15 cellular contexts compared by ENCODE assay signal in genomic region chr6:80186082-80186481, GRCh38.
DNase-seq lines count a peak whose midpoint lies in the region; ATAC-seq and TF ChIP-seq lines count a peak whose summit lies in the region.
"Had no signal": no experiment of that assay in that cellular context is flagged by ENCODE, and none has a peak within 500 bp of the region (broad histone marks: within the 10 kb centered on the region; RNA-seq: fewer than 3 reads in every experiment).

No MANE protein-coding gene starts in this region.

- H3K79me1 ChIP-seq in trophoblast cell (ENCODE audit: low read length) = no peaks in the 10 kb centered on the region

- no peaks in the 10 kb centered on the region for H3K36me3 ChIP-seq in trophoblast cell (ENCODE audit: control insufficient read depth in 1 of 2, insufficient read depth in 2 of 2, low read length in 2 of 2)

- no peak overlapping the region for H2BK12ac ChIP-seq in trophoblast cell (ENCODE audit: low read length)

- H3K14ac ChIP-seq in trophoblast cell (ENCODE audit: low read length) = no peak overlapping the region

- H3K4me2 ChIP-seq in trophoblast cell (ENCODE audit: low read length) = no peak overlapping the region
- H3K4me2 ChIP-seq: GM23338 had no signal

- no peak overlapping the region for H2BK5ac ChIP-seq in trophoblast cell (ENCODE audit: low read depth, low read length, poor library complexity)

- no peak overlapping the region for H3K23ac ChIP-seq in trophoblast cell (ENCODE audit: low read length)

- H4K8ac ChIP-seq in trophoblast cell (ENCODE audit: low read depth, low read length) = no peak overlapping the region

- no peak for TF ChIP-seq CTCF in RWPE1 (conservative IDR thresholded peaks at IDR 0.05; ENCODE audit: low read depth)

- H4K91ac ChIP-seq in trophoblast cell (ENCODE audit: low read depth, low read length) = no peak overlapping the region

- peak; percentile 15 for DNase-seq in Right ventricle myocardium superior
- DNase-seq in right cardiac atrium = no peak
- DNase-seq in RWPE1 (ENCODE audit: low spot score) = no peak
- DNase-seq in trophoblast cell = no peak
- DNase-seq in middle frontal gyrus (ENCODE audit: extremely low spot score, low spot score) = no peak
- DNase-seq: CD8-positive, alpha-beta T cell; COR-L47; DMS153; GF-D8; H7 had no signal

- H2BK120ac ChIP-seq in trophoblast cell (ENCODE audit: insufficient read depth, low read length, poor library complexity) = no peak overlapping the region

- CTCF ChIA-PET in RWPE1 (lab: Yijun Ruan, JAX) = interaction anchor here (0.6 kb wide), 1 partner anchor 1855 kb away, joined by 3 read pairs; no protein-coding TSS in a partner anchor

- H3K27me3 ChIP-seq in right cardiac atrium (ENCODE audit: control insufficient read depth, insufficient read depth) (no peaks in the 10 kb centered on the region), trophoblast cell (ENCODE audit: insufficient read depth, low read length) (no peaks in the 10 kb centered on the region)

- no peaks in the 10 kb centered on the region for H3K4me1 ChIP-seq in right cardiac atrium (ENCODE audit: control insufficient read depth, insufficient read depth, low read length)
- peaks cover 3 to 5% of the 10 kb centered on the region in 2 experiments for H3K4me1 ChIP-seq in trophoblast cell (ENCODE audit: control insufficient read depth in 1 of 2, insufficient read depth in 2 of 2, low read length in 2 of 2)

- no peak overlapping the region for H3K4ac ChIP-seq in trophoblast cell (ENCODE audit: low read depth, low read length)

- intact Hi-C loops in Right ventricle myocardium superior (cut with DNase I) (no loop called here), right cardiac atrium (cut with DNase I) (no loop called here)

- POLR2A ChIA-PET in RWPE1 (lab: Yijun Ruan, JAX; ENCODE audit: low non-redundant PET) = no interaction called here

- 85% methylated on average over 7 of the region's 7 CpGs for WGBS in right cardiac atrium
- WGBS in trophoblast cell (ENCODE audit: extremely low coverage, insufficient coverage, insufficient read length) = no CpG with 5 or more reads among the region's 7 CpGs

- no peak overlapping the region for H2AK5ac ChIP-seq in trophoblast cell (ENCODE audit: low read length)

- H4K12ac ChIP-seq in trophoblast cell (ENCODE audit: low read depth, low read length) = no peak overlapping the region

- no peak overlapping the region for H2AFZ ChIP-seq in trophoblast cell (ENCODE audit: insufficient read depth, low read length, poor library complexity)
- H2AFZ ChIP-seq: GM23338 had no signal

- no peak overlapping the region for H3K27ac ChIP-seq in right cardiac atrium (ENCODE audit: low read length)
- peak overlapping the region; percentile 67 for H3K27ac ChIP-seq in RWPE1
- H3K27ac ChIP-seq in trophoblast cell (ENCODE audit: low read depth, low read length) = no peak overlapping the region

- H3K9ac ChIP-seq in trophoblast cell (ENCODE audit: low read length) = no peak overlapping the region

- no peaks in the 10 kb centered on the region for H3K9me3 ChIP-seq in right cardiac atrium (ENCODE audit: control insufficient read depth, low read length)
- H3K9me3 ChIP-seq in trophoblast cell (ENCODE audit: insufficient read depth, low read depth, low read length) = no peaks in the 10 kb centered on the region

- ATAC-seq in Right ventricle myocardium superior (ENCODE audit: poor library complexity) (no peak), right cardiac atrium (no peak), esophagus mucosa (peak; percentile 83), GM21367 (IDR thresholded peaks at IDR 0.05; ENCODE audit: unreplicated experiment) (no peak), GM18519 (IDR thresholded peaks at IDR 0.05; ENCODE audit: low FRiP score, unreplicated experiment) (no peak)
- ATAC-seq: CD8-positive, alpha-beta T cell; K562 had no signal

- H3K4me3 ChIP-seq in right cardiac atrium (ENCODE audit: low read length) (no peak overlapping the region), trophoblast cell (ENCODE audit: low read depth, low read length) (no peak overlapping the region)
- H3K4me3 ChIP-seq: GM23338, K562 had no signal

- H3K79me2 ChIP-seq in trophoblast cell (ENCODE audit: control insufficient read depth, insufficient read depth, low read length, poor library complexity) = no peaks in the 10 kb centered on the region

- peak overlapping the region; percentile 53 for H3K18ac ChIP-seq in trophoblast cell (ENCODE audit: low read length)
